ENCODE assay signal across 8 cellular contexts in the genomic region with DNA sequence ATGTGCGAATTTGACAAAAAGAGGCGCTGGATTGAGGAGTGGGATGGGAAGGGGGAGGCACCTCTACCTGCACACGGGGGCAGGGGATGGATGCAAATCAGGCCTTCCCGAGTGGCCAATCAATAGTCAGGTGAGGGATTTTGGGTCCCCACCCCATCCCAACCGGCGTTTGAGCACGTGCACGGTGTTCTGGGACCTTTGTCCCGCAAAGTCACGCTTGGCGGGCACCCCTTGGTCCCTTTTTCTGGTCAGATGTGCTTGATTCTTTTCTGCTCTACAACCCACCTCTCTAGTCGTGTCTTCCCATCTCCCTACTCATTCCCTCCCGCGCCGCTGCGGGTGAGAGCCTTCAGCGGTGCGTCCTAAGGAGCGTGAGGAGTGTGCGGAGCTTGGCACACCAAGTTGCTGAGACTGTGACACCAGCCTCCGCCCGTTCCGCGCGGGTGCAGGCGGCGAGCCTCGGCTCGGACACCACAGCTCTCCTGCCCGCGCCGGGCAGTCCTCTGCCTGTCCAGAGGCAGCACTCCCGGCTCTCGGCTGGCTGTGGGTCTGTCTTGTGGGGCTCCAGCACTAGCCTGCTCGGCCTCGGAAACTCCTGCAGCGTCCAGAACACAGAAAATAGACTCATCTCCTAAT. TPM values are rescaled to one million over a fixed set of nuclear protein-coding genes. Genes with fewer than 3 reads are reported as not detected.
DNase-seq lines count a peak whose midpoint lies in the region; ATAC-seq and TF ChIP-seq lines count a peak whose summit lies in the region.

No MANE protein-coding gene starts in this region.

- H3K4me3 ChIP-seq in ectodermal cell (ENCODE audit: insufficient read depth, low read depth, low read length) (peak overlapping the region; percentile 48), right lobe of liver (no peak overlapping the region), thymus (ENCODE audit: low read length) (no peak overlapping the region)

- 0% methylated on average over 37 of the region's 37 CpGs for WGBS in ectodermal cell, 2 experiments
- WGBS in right lobe of liver (ENCODE audit: insufficient coverage, low coverage, low lambda C conversion rate, missing lambda C conversion rate), result 10% methylated on average over 23 of the region's 37 CpGs
- 30% methylated on average over 37 of the region's 37 CpGs for whole genome bisulfite sequencing in thymus

- peaks cover 7 to 24% of the 10 kb centered on the region in 2 donors for H3K36me3 Mint-ChIP-seq in activated naive CD4-positive, alpha-beta T cell treated with anti-CD3 and anti-CD28 coated beads, Interleukin-2, amount 50 U/mL, for 72 hours

- peaks cover 6 to 8% of the 10 kb centered on the region in 2 donors for H3K9me3 Mint-ChIP-seq in activated naive CD4-positive, alpha-beta T cell treated with anti-CD3 and anti-CD28 coated beads, Interleukin-2, amount 50 U/mL, for 72 hours

- no peak for TF ChIP-seq CTCF in right lobe of liver (IDR thresholded peaks at IDR 0.05)

- no peak for TF ChIP-seq POLR2A in right lobe of liver (IDR thresholded peaks at IDR 0.05)

- H3K4me1 ChIP-seq in ectodermal cell (ENCODE audit: control insufficient read depth, insufficient read depth, low read length) (peaks cover 15% of the 10 kb centered on the region), right lobe of liver (peaks cover 0 to 13% (median 0%) of the 10 kb centered on the region in 4 donors), thymus (ENCODE audit: control insufficient read depth, insufficient read depth, low read length) (no peaks in the 10 kb centered on the region)

- H3K27ac Mint-ChIP-seq in activated naive CD4-positive, alpha-beta T cell treated with anti-CD3 and anti-CD28 coated beads, Interleukin-2, amount 50 U/mL, for 72 hours, result no peak overlapping the region

- H3K36me3 ChIP-seq in ectodermal cell (ENCODE audit: control insufficient read depth, insufficient read depth, low read length) (no peaks in the 10 kb centered on the region), right lobe of liver (no peaks in the 10 kb centered on the region), thymus (ENCODE audit: control insufficient read depth, insufficient read depth) (no peaks in the 10 kb centered on the region)

- H3K27ac ChIP-seq in ectodermal cell (ENCODE audit: insufficient read depth, low read depth, low read length, poor library complexity, severe bottlenecking) (peak overlapping the region; percentile 76), right lobe of liver (no peak overlapping the region), thymus (ENCODE audit: low read depth) (peak overlapping the region; percentile 18)

- H3K9me3 ChIP-seq in ectodermal cell (ENCODE audit: control insufficient read depth, low read length) (no peaks in the 10 kb centered on the region), right lobe of liver (no peaks in the 10 kb centered on the region), thymus (ENCODE audit: control insufficient read depth) (no peaks in the 10 kb centered on the region)

- DNase-seq in NCI-H510A (lab: John Stamatoyannopoulos, UW), result peak; percentile 1
- DNase-seq in NCI-H510A treated with DMSO at 0.1 percent for 48 hours (lab: John Stamatoyannopoulos, UW), result no peak
- peak in 2 of 3 donors; percentile 41 to 60 for DNase-seq in right lobe of liver
- no peak for DNase-seq in NCI-H2081 (lab: John Stamatoyannopoulos, UW)
- DNase-seq in activated naive CD4-positive, alpha-beta T cell treated with anti-CD3 and anti-CD28 coated beads, Interleukin-2, amount 50 U/mL, for 72 hours (ENCODE audit: low spot score in 2 of 2), result no peak

- no peaks in the 10 kb centered on the region for H3K27me3 ChIP-seq in ectodermal cell (ENCODE audit: control insufficient read depth, insufficient read depth, low read length, poor library complexity, severe bottlenecking)
- peaks cover 4 to 14% of the 10 kb centered on the region in 2 donors for H3K27me3 ChIP-seq in right lobe of liver
- peaks cover 36% of the 10 kb centered on the region for H3K27me3 ChIP-seq in thymus (ENCODE audit: control insufficient read depth, insufficient read depth)

- intact Hi-C loops in right lobe of liver (cut with DNase I), result no loop called here

- ATAC-seq in right lobe of liver (peak; percentile 49 to 77 (median 64)), HG02884 (IDR thresholded peaks at IDR 0.05; ENCODE audit: unreplicated experiment) (no peak)
- no peak for ATAC-seq in activated naive CD4-positive, alpha-beta T cell treated with anti-CD3 and anti-CD28 coated beads, Interleukin-2, amount 50 U/mL, for 72 hours

RNA-seq across cellular contexts. Expression of a gene that starts 0.5 kb away (rescaled TPM):
- 29.5 TPM for polyA plus RNA-seq in ectodermal cell (2013, experiment 1 of 4)
- polyA plus RNA-seq in ectodermal cell (2013, experiment 2 of 4), result 22.6 TPM
- polyA plus RNA-seq in ectodermal cell (2013, experiment 3 of 4), result 25.0 TPM
- 25.7 TPM for polyA plus RNA-seq in ectodermal cell (2013, experiment 4 of 4)
- total RNA-seq in right lobe of liver, result not detected
- 0.09 TPM for polyA plus RNA-seq in thymus
- total RNA-seq in activated naive CD4-positive, alpha-beta T cell treated with anti-CD3 and anti-CD28 coated beads, Interleukin-2, amount 50 U/mL, for 72 hours, result not detected

Comparison
In these comparisons a context has a peak if more than half of its experiments do, and no peak if none do; other contexts are left out.
1. DNase-seq: peak in NCI-H510A (single experiment) and right lobe of liver (2 of 3); none in NCI-H510A treated with DMSO at 0.1 percent for 48 hours (single experiment), NCI-H2081 (0 of 2) and activated naive CD4-positive, alpha-beta T cell treated with anti-CD3 and anti-CD28 coated beads, Interleukin-2, amount 50 U/mL, for 72 hours (0 of 2).
2. H3K27ac ChIP-seq: peak in ectodermal cell (single experiment) and thymus (single experiment); none in right lobe of liver (0 of 3).
3. ATAC-seq: peak in right lobe of liver (4 of 4); none in HG02884 (single experiment) and activated naive CD4-positive, alpha-beta T cell treated with anti-CD3 and anti-CD28 coated beads, Interleukin-2, amount 50 U/mL, for 72 hours (0 of 2).